In the genomic region with DNA sequence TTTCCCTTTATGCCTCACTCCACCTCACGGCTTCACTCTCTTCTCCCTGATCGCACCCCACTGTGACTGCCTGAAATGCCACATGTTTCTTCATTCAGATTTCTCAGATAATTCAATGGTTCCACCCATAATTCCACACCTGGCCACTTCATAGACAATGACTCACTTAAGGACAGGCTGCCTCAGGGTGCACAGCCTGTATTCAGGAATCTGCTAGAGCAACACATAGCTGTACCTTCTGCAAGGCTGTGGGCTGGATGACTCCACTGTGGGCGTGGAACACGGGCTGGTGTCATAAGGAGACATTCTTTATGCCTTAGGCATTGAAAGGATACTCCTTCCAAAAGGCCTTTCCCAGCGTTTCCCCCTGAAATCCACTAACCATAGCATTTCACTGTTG, we compare ENCODE assay signal across 12 cellular contexts. TPM values are rescaled to one million over a fixed set of nuclear protein-coding genes. Genes with fewer than 3 reads are reported as not detected.
DNase-seq lines count a peak whose midpoint lies in the region; ATAC-seq and TF ChIP-seq lines count a peak whose summit lies in the region.
"Had no signal": no experiment of that assay in that cellular context is flagged by ENCODE, and none has a peak within 500 bp of the region (broad histone marks: within the 10 kb centered on the region; RNA-seq: fewer than 3 reads in every experiment).

No MANE protein-coding gene starts in this region.

- no peaks in the 10 kb centered on the region for H3K36me3 Mint-ChIP-seq in nephron (ENCODE audit: low read depth)
- H3K36me3 Mint-ChIP-seq in activated CD4-positive, alpha-beta memory T cell treated with anti-CD3 and anti-CD28 coated beads for 36 hours, result no peaks in the 10 kb centered on the region

- H3K4me1 Mint-ChIP-seq in nephron, result peaks cover 49% of the 10 kb centered on the region
- no peaks in the 10 kb centered on the region for H3K4me1 Mint-ChIP-seq in activated CD4-positive, alpha-beta memory T cell treated with anti-CD3 and anti-CD28 coated beads for 36 hours (ENCODE audit: low read depth)
- H3K4me1 Mint-ChIP-seq: activated naive CD8-positive, alpha-beta T cell treated with anti-CD3 and anti-CD28 coated beads, Interleukin-2, amount 50 U/mL, for 24 hours had no signal

- no peaks in the 10 kb centered on the region for H3K79me2 ChIP-seq in mammary epithelial cell (ENCODE audit: insufficient read depth, low read length)

- H3K9me3 ChIP-seq in MG63, result no peaks in the 10 kb centered on the region
- no peaks in the 10 kb centered on the region for H3K9me3 ChIP-seq in mammary epithelial cell (replicated peaks; ENCODE audit: insufficient read depth, low read length)
- H3K9me3 ChIP-seq in ovary, result no peaks in the 10 kb centered on the region
- H3K9me3 ChIP-seq: right lobe of liver, upper lobe of left lung had no signal

- DNase-seq in GM03348 (ENCODE audit: low spot score), result peak; percentile 67
- peak; percentile 49 for DNase-seq in MG63
- peak; percentile 99 for DNase-seq in mammary epithelial cell
- no peak for DNase-seq in ovary
- DNase-seq in activated CD4-positive, alpha-beta memory T cell treated with anti-CD3 and anti-CD28 coated beads for 36 hours, result no peak
- DNase-seq: activated naive CD8-positive, alpha-beta T cell treated with anti-CD3 and anti-CD28 coated beads, Interleukin-2, amount 50 U/mL, for 24 hours; right lobe of liver; upper lobe of left lung had no signal

- no peak overlapping the region for H3K4me3 ChIP-seq in MG63
- H3K4me3 ChIP-seq in mammary epithelial cell (replicated peaks in 1 of 3; ENCODE audit: insufficient read depth in 1 of 3, low read depth in 2 of 3, low read length in 3 of 3), result no peak overlapping the region
- no peak overlapping the region for H3K4me3 ChIP-seq in ovary
- H3K4me3 ChIP-seq: right lobe of liver, upper lobe of left lung had no signal

- dilution Hi-C loops in mammary epithelial cell (cut with HindIII; ENCODE audit: low sequenced_read_pairs), result no loop called here

- peak overlapping the region; percentile 19 for H3K4me2 ChIP-seq in mammary epithelial cell (ENCODE audit: insufficient read depth, low read depth, low read length)

- peaks cover 13% of the 10 kb centered on the region for H3K27me3 Mint-ChIP-seq in nephron (ENCODE audit: low read depth)
- peaks cover 2% of the 10 kb centered on the region for H3K27me3 Mint-ChIP-seq in activated CD4-positive, alpha-beta memory T cell treated with anti-CD3 and anti-CD28 coated beads for 36 hours
- H3K27me3 Mint-ChIP-seq: activated naive CD8-positive, alpha-beta T cell treated with anti-CD3 and anti-CD28 coated beads, Interleukin-2, amount 50 U/mL, for 24 hours had no signal

- H3K4me3 Mint-ChIP-seq in nephron, result no peak overlapping the region
- H3K4me3 Mint-ChIP-seq in activated CD4-positive, alpha-beta memory T cell treated with anti-CD3 and anti-CD28 coated beads for 36 hours, result no peak overlapping the region
- H3K4me3 Mint-ChIP-seq: activated naive CD8-positive, alpha-beta T cell treated with anti-CD3 and anti-CD28 coated beads, Interleukin-2, amount 50 U/mL, for 24 hours had no signal

- no peak for TF ChIP-seq EP300 in ovary (IDR thresholded peaks at IDR 0.05)

- TF ChIP-seq POLR2A in ovary (IDR thresholded peaks at IDR 0.05), result no peak

- WGBS in mammary epithelial cell (ENCODE audit: low coverage, missing lambda C conversion rate), result 9% methylated on average over 4 of the region's 5 CpGs
- 85 to 96% (median 87%) methylated on average over 5 of the region's 5 CpGs for WGBS in ovary, 3 donors

- H3K27me3 ChIP-seq in MG63, result no peaks in the 10 kb centered on the region
- no peaks in the 10 kb centered on the region for H3K27me3 ChIP-seq in mammary epithelial cell (ENCODE audit: insufficient read depth, low read length)
- no peaks in the 10 kb centered on the region for H3K27me3 ChIP-seq in ovary
- H3K27me3 ChIP-seq: right lobe of liver, upper lobe of left lung had no signal

- intact Hi-C loops in mammary epithelial cell (cut with micrococcal nuclease), result loop anchor here (2.0 to 5.0 kb wide), 4 partner anchors 53 to 206 kb away; a partner anchor contains a TSS
- intact Hi-C loops in ovary (cut with DNase I), result no loop called here
- intact Hi-C loops in activated CD4-positive, alpha-beta memory T cell treated with anti-CD3 and anti-CD28 coated beads for 36 hours (cut with micrococcal nuclease), result no loop called here

- no peaks in the 10 kb centered on the region for H3K36me3 ChIP-seq in MG63
- H3K36me3 ChIP-seq in mammary epithelial cell (ENCODE audit: insufficient read depth, low read length), result no peaks in the 10 kb centered on the region
- H3K36me3 ChIP-seq in ovary, result no peaks in the 10 kb centered on the region
- H3K36me3 ChIP-seq: right lobe of liver, upper lobe of left lung had no signal

- TF ChIP-seq CTCF in mammary epithelial cell (conservative IDR thresholded peaks at IDR 0.05 in 1 of 2, IDR thresholded peaks at IDR 0.05 in 1 of 2; ENCODE audit: extremely low read depth in 1 of 2, insufficient read depth in 1 of 2, low read depth in 1 of 2, low read length in 2 of 2), result no peak
- no peak for TF ChIP-seq CTCF in nephron (IDR thresholded peaks at IDR 0.05; ENCODE audit: unreplicated experiment in 3 of 3)
- no peak for TF ChIP-seq CTCF in ovary (IDR thresholded peaks at IDR 0.05)

- peaks cover 53% of the 10 kb centered on the region for H3K4me1 ChIP-seq in mammary epithelial cell (ENCODE audit: insufficient read depth, low read length)
- no peaks in the 10 kb centered on the region for H3K4me1 ChIP-seq in ovary (ENCODE audit: insufficient read depth)
- H3K4me1 ChIP-seq: right lobe of liver, upper lobe of left lung had no signal

- in situ Hi-C loops in mammary epithelial cell (cut with MboI; ENCODE audit: low sequenced_read_pairs in 2 of 2), result no loop called here

- peak overlapping the region; percentile 82 for H3K27ac ChIP-seq in mammary epithelial cell (ENCODE audit: insufficient read depth, low read depth, low read length)
- no peak overlapping the region for H3K27ac ChIP-seq in ovary
- H3K27ac ChIP-seq: right lobe of liver, upper lobe of left lung had no signal

- H3K9me3 Mint-ChIP-seq in nephron, result no peaks in the 10 kb centered on the region
- H3K9me3 Mint-ChIP-seq in activated CD4-positive, alpha-beta memory T cell treated with anti-CD3 and anti-CD28 coated beads for 36 hours, result no peaks in the 10 kb centered on the region
- H3K9me3 Mint-ChIP-seq: activated naive CD8-positive, alpha-beta T cell treated with anti-CD3 and anti-CD28 coated beads, Interleukin-2, amount 50 U/mL, for 24 hours had no signal

- peak overlapping the region in 2 of 3 experiments; percentile 1 to 3 for H3K27ac Mint-ChIP-seq in nephron
- H3K27ac Mint-ChIP-seq in activated CD4-positive, alpha-beta memory T cell treated with anti-CD3 and anti-CD28 coated beads for 36 hours, result no peak overlapping the region
- H3K27ac Mint-ChIP-seq: activated naive CD8-positive, alpha-beta T cell treated with anti-CD3 and anti-CD28 coated beads, Interleukin-2, amount 50 U/mL, for 24 hours had no signal

- H4K20me1 ChIP-seq in mammary epithelial cell (ENCODE audit: insufficient read depth, low read length), result no peaks in the 10 kb centered on the region

- CTCF ChIA-PET in mammary epithelial cell (lab: Charles Lee; ENCODE audit: low non-redundant PET), result interaction anchor here (0.5 kb wide), 1 partner anchor 1466 kb away, joined by 14 read pairs; no protein-coding TSS in a partner anchor
- CTCF ChIA-PET in activated CD4-positive, alpha-beta memory T cell treated with anti-CD3 and anti-CD28 coated beads for 36 hours (lab: Charles Lee), result no interaction called here

- BruUV-seq in mammary epithelial cell (replicated peaks; lab: Mats Ljungman, UMichigan), result no TSS peak

- H3K9ac ChIP-seq in mammary epithelial cell (ENCODE audit: insufficient read depth, low read length), result no peak overlapping the region

- H2AFZ ChIP-seq in mammary epithelial cell (ENCODE audit: low read depth, low read length), result no peak overlapping the region

- POLR2A ChIA-PET in activated CD4-positive, alpha-beta memory T cell treated with anti-CD3 and anti-CD28 coated beads for 36 hours (lab: Charles Lee), result no interaction called here

- ATAC-seq in HG03457 (IDR thresholded peaks at IDR 0.05; ENCODE audit: unreplicated experiment), result no peak
- ATAC-seq in GM21515 (IDR thresholded peaks at IDR 0.05; ENCODE audit: unreplicated experiment), result no peak
- ATAC-seq: activated naive CD8-positive, alpha-beta T cell treated with anti-CD3 and anti-CD28 coated beads, Interleukin-2, amount 50 U/mL, for 24 hours; right lobe of liver had no signal

RNA-seq across cellular contexts. Expression of a gene that starts 36.1 kb away (rescaled TPM):
- not detected in 2 replicates for total RNA-seq in MG63 (2014; rRNA removed; shearing (Covaris generic); ENCODE audit: low replicate concordance)
- total RNA-seq in mammary epithelial cell, result 10 to 100 TPM in 1 of 2 donors, under 1 TPM in 1; 0.07 to 18.3 TPM
- polyA plus RNA-seq in mammary epithelial cell, result 0.37 TPM
- not detected for polyA minus RNA-seq in mammary epithelial cell
- total RNA-seq in ovary, result under 1 TPM in 4 of 7 donors, not detected in 3; 0.10 to 0.61 (median 0.41) TPM
- under 1 TPM; 0.05 to 0.52 TPM for polyA plus RNA-seq in ovary
- not detected for total RNA-seq in activated CD4-positive, alpha-beta memory T cell treated with anti-CD3 and anti-CD28 coated beads for 36 hours
- total RNA-seq: NCI-H460 had no signal

Comparison
In these comparisons a context has a peak if more than half of its experiments do, and no peak if none do; other contexts are left out.
1. DNase-seq: peak in GM03348 (single experiment), MG63 (single experiment) and mammary epithelial cell (single experiment); none in ovary (0 of 5) and activated CD4-positive, alpha-beta memory T cell treated with anti-CD3 and anti-CD28 coated beads for 36 hours (single experiment).